Comparison of ENCODE assay signal across 36 cellular contexts in the genomic region with DNA sequence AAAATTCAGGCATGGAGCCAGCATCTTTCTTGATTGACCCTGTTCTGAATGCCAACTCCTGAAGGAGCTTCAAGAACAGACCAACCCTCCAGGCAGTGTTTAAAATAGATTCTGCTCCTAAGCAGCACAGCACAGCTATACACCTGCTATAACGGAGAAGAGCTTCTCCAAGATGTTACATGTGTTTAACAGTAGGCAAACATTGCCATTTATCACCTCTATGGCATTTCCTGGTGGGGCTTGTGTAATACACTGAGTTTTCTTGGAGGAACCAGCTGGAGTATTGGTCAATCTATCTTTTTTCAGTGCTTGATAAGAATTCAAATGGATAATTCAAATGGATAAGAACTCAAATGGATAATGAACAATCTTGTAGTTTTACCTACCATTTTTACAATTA.
"Had no signal": no experiment of that assay in that cellular context is flagged by ENCODE, and none has a peak within 500 bp of the region (broad histone marks: within the 10 kb centered on the region; RNA-seq: fewer than 3 reads in every experiment).

No MANE protein-coding gene starts in this region.

- H3K4me3 ChIP-seq: adrenal gland, body of pancreas, MG63, PC-9 had no signal

- H3K27ac Mint-ChIP-seq: activated B cell treated with CpG ODN at 0.5 μM for 24 hours; activated CD4-positive, alpha-beta memory T cell treated with anti-CD3 and anti-CD28 coated beads for 36 hours; activated naive CD4-positive, alpha-beta T cell treated with anti-CD3 and anti-CD28 coated beads for 36 hours; activated naive CD4-positive, alpha-beta T cell treated with anti-CD3 and anti-CD28 coated beads, Interleukin-2, amount 50 U/mL, for 72 hours; activated T-helper 1 cell treated with anti-CD3 and anti-CD28 coated beads, Interleukin-12 subunit alpha, Interleukin-12 subunit beta, Interleukin-2, Interleukin-4 antibody, amounts not matched to agents 30 ng/mL and 10 ng/mL and 1 ng/mL, durations not matched to agents 14 hours and 24 hours and 36 hours had no signal

- H2AFZ ChIP-seq: PC-9 had no signal

- H3K27ac ChIP-seq: adrenal gland, body of pancreas, PC-9, RWPE1, VCaP had no signal

- H3K4me1 ChIP-seq: adrenal gland, body of pancreas had no signal

- H3K27me3 Mint-ChIP-seq: activated B cell treated with CpG ODN at 0.5 μM for 24 hours; activated CD4-positive, alpha-beta memory T cell treated with anti-CD3 and anti-CD28 coated beads for 36 hours had no signal

- H3K4me3 Mint-ChIP-seq: activated B cell treated with CpG ODN at 0.5 μM for 24 hours; activated CD4-positive, alpha-beta memory T cell treated with anti-CD3 and anti-CD28 coated beads for 36 hours; activated naive CD4-positive, alpha-beta T cell treated with anti-CD3 and anti-CD28 coated beads for 36 hours; activated T-cell treated with anti-CD3 and anti-CD28 coated beads, Interleukin-2, amount 50 U/mL, for 4 hours; activated T-helper 1 cell treated with anti-CD3 and anti-CD28 coated beads, Interleukin-12 subunit alpha, Interleukin-12 subunit beta, Interleukin-2, Interleukin-4 antibody, amounts not matched to agents 30 ng/mL and 10 ng/mL and 1 ng/mL, durations not matched to agents 14 hours and 24 hours and 36 hours had no signal

- H3K36me3 ChIP-seq: adrenal gland, MG63 had no signal

- H3K9me3 Mint-ChIP-seq: activated B cell treated with CpG ODN at 0.5 μM for 24 hours had no signal

- H3K4me2 ChIP-seq: PC-9 had no signal

- H3K9me3 ChIP-seq: adrenal gland, body of pancreas, MG63 had no signal

- DNase-seq: activated B cell treated with CpG ODN at 0.5 μM for 24 hours; activated CD4-positive, alpha-beta memory T cell treated with anti-CD3 and anti-CD28 coated beads for 36 hours; activated CD4-positive, alpha-beta T cell treated with anti-CD3 and anti-CD28 coated beads for 4 hours; activated CD4-positive, alpha-beta T cell treated with anti-CD3 and anti-CD28 coated beads, Interleukin-2, amount 50 U/mL, for 1 hour; activated CD4-positive, CD25-positive, alpha-beta regulatory T cell treated with anti-CD3 and anti-CD28 coated beads, Interleukin-2, amount 50 U/mL, for 72 hours; activated CD8-positive, alpha-beta memory T cell treated with anti-CD3 and anti-CD28 coated beads, Interleukin-2, amount 50 U/mL, for 4 hours; activated gamma-delta T cell treated with Interleukin-2 at 50 U/mL for 16 hours; activated naive CD4-positive, alpha-beta T cell treated with anti-CD3 and anti-CD28 coated beads for 36 hours; activated T-cell treated with anti-CD3 and anti-CD28 coated beads for 4 hours; activated T-cell treated with anti-CD3 and anti-CD28 coated beads, Interleukin-2, amount 50 U/mL, for 4 hours; adrenal gland; body of pancreas; caudate nucleus; cerebellar nuclear complex; Karpas-422; MG63; NCI-H1048; NCI-H1105 treated with DMSO at 0.1 percent for 48 hours; NCI-H1436 treated with DMSO at 0.1 percent for 48 hours; NCI-H1694 treated with DMSO at 0.1 percent for 48 hours; NCI-H2029; NCI-H2171 treated with DMSO at 0.1 percent for 48 hours; NCI-H2227 treated with DMSO at 0.1 percent for 48 hours; NCI-H510A; NCI-H526; NCI-H774; PC-9; Right ventricle myocardium superior; SW 1271; T-helper 1 cell; T-helper 2 cell; T-helper 9 cell had no signal

- H3K4me1 Mint-ChIP-seq: activated B cell treated with CpG ODN at 0.5 μM for 24 hours had no signal

- ATAC-seq: activated naive CD4-positive, alpha-beta T cell treated with anti-CD3 and anti-CD28 coated beads, Interleukin-2, amount 50 U/mL, for 72 hours; activated T-cell treated with anti-CD3 and anti-CD28 coated beads, Interleukin-2, amount 50 U/mL, for 4 hours; body of pancreas had no signal

- H3K27me3 ChIP-seq: adrenal gland, body of pancreas, MG63 had no signal

- H3K36me3 Mint-ChIP-seq: activated CD4-positive, alpha-beta memory T cell treated with anti-CD3 and anti-CD28 coated beads for 36 hours; activated naive CD4-positive, alpha-beta T cell treated with anti-CD3 and anti-CD28 coated beads, Interleukin-2, amount 50 U/mL, for 72 hours had no signal
